ENCODE assay signal across 8 cellular contexts in the genomic region with DNA sequence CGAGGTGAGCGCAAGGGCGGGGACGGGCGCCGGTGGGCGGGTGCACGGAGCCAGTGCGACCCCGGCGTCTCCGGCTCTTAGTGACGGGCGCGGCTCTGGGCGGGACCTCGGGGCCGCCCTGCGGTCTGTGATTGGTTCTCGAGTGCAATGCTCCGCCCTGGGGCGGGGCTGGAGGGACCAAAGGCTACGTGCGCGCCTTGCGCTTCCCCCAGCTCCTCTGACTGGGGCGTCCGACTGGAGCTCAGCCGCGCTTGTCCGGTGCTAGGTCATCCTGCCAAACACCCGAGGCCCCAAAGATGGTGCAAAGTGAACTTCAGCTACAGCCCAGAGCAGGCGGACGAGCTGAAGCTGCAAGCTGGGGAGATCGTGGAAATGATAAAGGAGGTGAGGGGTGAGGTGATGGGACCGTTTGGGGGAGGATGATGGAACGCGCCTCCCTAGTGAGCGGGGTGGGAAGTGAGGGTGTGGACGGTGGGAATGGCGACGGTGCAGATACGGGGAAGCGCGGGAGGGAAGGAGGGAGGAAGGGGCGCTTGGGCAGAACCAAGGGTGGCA. TPM values are rescaled to one million over a fixed set of nuclear protein-coding genes. Genes with fewer than 3 reads are reported as not detected.
A peak's percentile ranks its signal among the peaks of the same experiment; 100 is the strongest.
DNase-seq lines count a peak whose midpoint lies in the region; ATAC-seq and TF ChIP-seq lines count a peak whose summit lies in the region.

No MANE protein-coding gene starts in this region.

- H3K4me3 ChIP-seq in ACC112 (ENCODE audit: low read depth, low read length) (peak overlapping the region; percentile 87), kidney epithelial cell (ENCODE audit: low read depth, low read length) (peak overlapping the region; percentile 53)

- no peak overlapping the region for H3K27ac ChIP-seq in ACC112 (ENCODE audit: low read depth, low read length)

- H3K4me1 ChIP-seq in ACC112 (ENCODE audit: control insufficient read depth, insufficient read depth, low read length, unreplicated experiment) = peaks cover 12% of the 10 kb centered on the region

- peak; percentile 97 for DNase-seq in NCI-H2196 (lab: John Stamatoyannopoulos, UW; ENCODE audit: unreplicated experiment)
- DNase-seq in activated CD4-positive, CD25-positive, alpha-beta regulatory T cell treated with anti-CD3 and anti-CD28 coated beads, Interleukin-2, amount 50 U/mL, for 16 hours (ENCODE audit: low read depth, low spot score) = peak; percentile 81
- peak; percentile 96 for DNase-seq in cerebellar cortex (ENCODE audit: low spot score)
- peak; percentile 67 for DNase-seq in kidney epithelial cell (ENCODE audit: low read depth)
- peak; percentile 78 to 91 for DNase-seq in stimulated activated CD4-positive, alpha-beta T cell treated with anti-CD3 and anti-CD28 coated beads, Interleukin-15, amount 100 ng/mL, for 48 hours (ENCODE audit: low read depth in 2 of 2)

- peaks cover 9% of the 10 kb centered on the region for H3K79me2 ChIP-seq in ACC112 (ENCODE audit: control insufficient read depth, insufficient read depth, low read length, unreplicated experiment)

- H2AFZ ChIP-seq in ACC112 (ENCODE audit: low read length, unreplicated experiment) = peak overlapping the region; percentile 58

- H3K36me3 ChIP-seq in ACC112 (ENCODE audit: insufficient read depth, low read length) (peaks cover 1% of the 10 kb centered on the region; the same call in 1 of the 2 replicates), kidney epithelial cell (ENCODE audit: control insufficient read depth, insufficient read depth, low read length) (no peaks in the 10 kb centered on the region)

- no peak for TF ChIP-seq CTCF in kidney epithelial cell (IDR thresholded peaks at IDR 0.05; ENCODE audit: insufficient read depth, low read length, poor library complexity, severe bottlenecking)

- no peaks in the 10 kb centered on the region for H3K27me3 ChIP-seq in ACC112 (ENCODE audit: insufficient read depth, low read length)
- H3K27me3 ChIP-seq in kidney epithelial cell (ENCODE audit: control insufficient read depth, insufficient read depth, low read length) = no peaks in the 10 kb centered on the region

- ATAC-seq in GM18867 (IDR thresholded peaks at IDR 0.05; ENCODE audit: unreplicated experiment) (peak; percentile 93), HG03097 (IDR thresholded peaks at IDR 0.05; ENCODE audit: low FRiP score, unreplicated experiment) (peak; percentile 92)

RNA-seq across cellular contexts. Expression of a gene that starts 0.8 kb away (rescaled TPM):
- total RNA-seq in kidney epithelial cell = 1.7 and 1.9 TPM in 2 replicates

RNA-seq across cellular contexts. Expression of a gene that starts 16.5 kb away (rescaled TPM):
- 138 and 139 TPM in 2 replicates for total RNA-seq in kidney epithelial cell
